In the genomic region with DNA sequence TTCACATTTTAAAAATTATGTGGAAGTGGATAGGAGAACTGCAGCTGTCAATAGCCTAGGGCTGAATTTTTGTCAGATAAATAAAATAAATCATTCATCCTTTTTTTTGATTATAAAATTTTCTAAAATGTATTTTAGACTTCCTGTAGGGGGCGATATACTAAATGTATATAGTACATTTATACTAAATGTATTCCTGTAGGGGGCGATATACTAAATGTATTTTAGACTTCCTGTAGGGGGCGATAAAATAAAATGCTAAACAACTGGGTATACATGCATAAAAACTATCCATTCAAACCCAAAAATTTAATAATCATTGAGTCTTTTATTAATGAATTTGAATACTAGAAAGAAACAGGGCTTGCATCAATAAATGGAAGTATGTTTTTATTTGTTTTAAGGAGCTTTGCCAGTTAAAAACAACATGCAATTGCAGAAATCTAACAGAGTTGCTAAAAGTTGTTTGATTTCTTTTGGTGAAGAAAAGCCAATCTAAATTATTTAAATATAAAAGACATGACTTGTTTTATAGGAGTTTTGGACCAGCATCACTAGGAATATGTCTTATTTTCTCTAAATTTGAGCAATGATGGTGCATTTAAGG, we compare ENCODE assay signal across 8 cellular contexts. TPM values are rescaled to one million over a fixed set of nuclear protein-coding genes. Genes with fewer than 3 reads are reported as not detected.
DNase-seq lines count a peak whose midpoint lies in the region; ATAC-seq and TF ChIP-seq lines count a peak whose summit lies in the region.

No MANE protein-coding gene starts in this region.

- peaks cover 8% of the 10 kb centered on the region for H3K4me1 Mint-ChIP-seq in activated CD8-positive, alpha-beta T cell treated with anti-CD3 and anti-CD28 coated beads for 36 hours (ENCODE audit: low read depth)

- H3K9me3 Mint-ChIP-seq in activated CD8-positive, alpha-beta T cell treated with anti-CD3 and anti-CD28 coated beads for 36 hours = no peaks in the 10 kb centered on the region

- CTCF ChIA-PET in activated CD8-positive, alpha-beta T cell treated with anti-CD3 and anti-CD28 coated beads for 36 hours (lab: Charles Lee) = interaction anchor here (0.6 to 7.8 kb wide), 46 partner anchors 9 to 583 kb away, joined by 3 to 88 read pairs (median 5); a partner anchor contains a TSS

- H3K4me3 Mint-ChIP-seq in activated CD8-positive, alpha-beta T cell treated with anti-CD3 and anti-CD28 coated beads for 36 hours = no peak overlapping the region

- DNase-seq in CD1c-positive myeloid dendritic cell (ENCODE audit: extremely low spot score) (peak; percentile 89), GM20000 (ENCODE audit: low spot score) (peak; percentile 31), NCI-H187 treated with DMSO at 0.1 percent for 48 hours (lab: John Stamatoyannopoulos, UW) (peak; percentile 19), left lobe of liver (ENCODE audit: low spot score) (no peak), COLO668 (lab: John Stamatoyannopoulos, UW; ENCODE audit: unreplicated experiment) (no peak), GOT3 (lab: John Stamatoyannopoulos, UW) (no peak)
- no peak for DNase-seq in activated CD8-positive, alpha-beta T cell treated with anti-CD3 and anti-CD28 coated beads for 36 hours
- no peak for DNase-seq in stimulated activated CD4-positive, alpha-beta T cell treated with anti-CD3 and anti-CD28 coated beads, Interleukin-15, amount 100 ng/mL, for 24 hours

- H3K27ac Mint-ChIP-seq in activated CD8-positive, alpha-beta T cell treated with anti-CD3 and anti-CD28 coated beads for 36 hours = no peak overlapping the region

- ATAC-seq in activated CD8-positive, alpha-beta T cell treated with anti-CD3 and anti-CD28 coated beads for 36 hours = peak; percentile 48
- ATAC-seq in left lobe of liver = peak; percentile 82

- TF ChIP-seq CTCF in GM20000 (IDR thresholded peaks at IDR 0.05; ENCODE audit: extremely low read depth, missing control alignments) = peak; percentile 63
- peak; percentile 100 for TF ChIP-seq CTCF in activated CD8-positive, alpha-beta T cell treated with anti-CD3 and anti-CD28 coated beads for 36 hours (IDR thresholded peaks at IDR 0.05)

- no peaks in the 10 kb centered on the region for H3K27me3 Mint-ChIP-seq in activated CD8-positive, alpha-beta T cell treated with anti-CD3 and anti-CD28 coated beads for 36 hours

- intact Hi-C loops in activated CD8-positive, alpha-beta T cell treated with anti-CD3 and anti-CD28 coated beads for 36 hours (cut with micrococcal nuclease) = loop anchor here (5.0 to 10.0 kb wide), 2 partner anchors 205 to 242 kb away; a partner anchor contains a TSS

- POLR2A ChIA-PET in activated CD8-positive, alpha-beta T cell treated with anti-CD3 and anti-CD28 coated beads for 36 hours (lab: Charles Lee) = interaction anchor here (0.6 kb wide), 1 partner anchor 107 kb away, joined by 5 read pairs; no protein-coding TSS in a partner anchor

- no peaks in the 10 kb centered on the region for H3K36me3 Mint-ChIP-seq in activated CD8-positive, alpha-beta T cell treated with anti-CD3 and anti-CD28 coated beads for 36 hours (ENCODE audit: low read depth)

RNA-seq across cellular contexts. Expression of a gene that starts 31.4 kb away (rescaled TPM):
- total RNA-seq in activated CD8-positive, alpha-beta T cell treated with anti-CD3 and anti-CD28 coated beads for 36 hours = not detected
- 0.10 TPM for total RNA-seq in left lobe of liver

RNA-seq across cellular contexts. Expression of a gene that starts 46.8 kb away (rescaled TPM):
- total RNA-seq in activated CD8-positive, alpha-beta T cell treated with anti-CD3 and anti-CD28 coated beads for 36 hours = not detected
- total RNA-seq in left lobe of liver = not detected

Comparison
In these comparisons a context has a peak if more than half of its experiments do, and no peak if none do; other contexts are left out.
1. DNase-seq: peak in CD1c-positive myeloid dendritic cell (single experiment), GM20000 (single experiment) and NCI-H187 treated with DMSO at 0.1 percent for 48 hours (single experiment); none in activated CD8-positive, alpha-beta T cell treated with anti-CD3 and anti-CD28 coated beads for 36 hours (single experiment), left lobe of liver (single experiment), COLO668 (single experiment), stimulated activated CD4-positive, alpha-beta T cell treated with anti-CD3 and anti-CD28 coated beads, Interleukin-15, amount 100 ng/mL, for 24 hours (single experiment) and GOT3 (single experiment).